Comparison of ENCODE assay signal across 8 cellular contexts in genomic region chr19:42132851-42133528, GRCh38.
A peak's percentile ranks its signal among the peaks of the same experiment; 100 is the strongest.
DNase-seq lines count a peak whose midpoint lies in the region; ATAC-seq and TF ChIP-seq lines count a peak whose summit lies in the region.

No MANE protein-coding gene starts in this region.

- no peak overlapping the region for H3K27ac ChIP-seq in muscle layer of duodenum (ENCODE audit: low read length)

- H3K36me3 ChIP-seq in muscle layer of duodenum (ENCODE audit: control insufficient read depth in 1 of 2, insufficient read depth in 2 of 2, low read length in 2 of 2), result no peaks in the 10 kb centered on the region

- no peaks in the 10 kb centered on the region for H3K9me3 ChIP-seq in muscle layer of duodenum (ENCODE audit: control insufficient read depth in 1 of 2, low read length in 2 of 2)

- no peak for TF ChIP-seq POLR2A in erythroblast (IDR thresholded peaks at IDR 0.05; ENCODE audit: low read length)

- H3K4me1 ChIP-seq in muscle layer of duodenum (ENCODE audit: control insufficient read depth in 1 of 2, insufficient read depth in 2 of 2, low read length in 2 of 2), result peaks cover 0 to 13% of the 10 kb centered on the region in 2 donors

- peak; percentile 97 for TF ChIP-seq CTCF in GM12875 (IDR thresholded peaks at IDR 0.05; ENCODE audit: borderline replicate concordance, insufficient read depth, low read depth, low read length)

- ATAC-seq in HG03457 (IDR thresholded peaks at IDR 0.05; ENCODE audit: unreplicated experiment), result no peak

- DNase-seq in HS-27A (ENCODE audit: low read depth), result peak; percentile 23
- DNase-seq in NOMO-1 treated with dmso at 0.1 percent for 144 hours (lab: John Stamatoyannopoulos, UW; ENCODE audit: unreplicated experiment), result peak; percentile 44
- DNase-seq in activated CD8-positive, alpha-beta memory T cell treated with anti-CD3 and anti-CD28 coated beads, Interleukin-2, amount 50 U/mL, for 48 hours, result peak; percentile 97
- DNase-seq in erythroblast (lab: John Stamatoyannopoulos, UW), result peak; percentile 56 to 78
- peak; percentile 64 for DNase-seq in stimulated activated CD8-positive, alpha-beta memory T cell treated with anti-CD3 and anti-CD28 coated beads, Interleukin-7, amount 100 ng/mL, for 24 hours (ENCODE audit: low read depth)

- H3K4me3 ChIP-seq in GM12875 (ENCODE audit: low read depth, low read length) (peak overlapping the region; percentile 93), muscle layer of duodenum (ENCODE audit: low read depth in 1 of 2, low read length in 2 of 2) (peak overlapping the region; percentile 50 to 51)

- H3K27me3 ChIP-seq in muscle layer of duodenum (ENCODE audit: low read depth, low read length), result peaks cover 22% of the 10 kb centered on the region

Comparison
In these comparisons a context has a peak if more than half of its experiments do, and no peak if none do; other contexts are left out.
1. DNase-seq: peak in every context shown above with its lines; median percentile 97 in activated CD8-positive, alpha-beta memory T cell treated with anti-CD3 and anti-CD28 coated beads, Interleukin-2, amount 50 U/mL, for 48 hours; 67 in erythroblast; 64 in stimulated activated CD8-positive, alpha-beta memory T cell treated with anti-CD3 and anti-CD28 coated beads, Interleukin-7, amount 100 ng/mL, for 24 hours; 44 in NOMO-1 treated with dmso at 0.1 percent for 144 hours; 23 in HS-27A.